Comparison of ENCODE assay signal across 8 cellular contexts in the genomic region with DNA sequence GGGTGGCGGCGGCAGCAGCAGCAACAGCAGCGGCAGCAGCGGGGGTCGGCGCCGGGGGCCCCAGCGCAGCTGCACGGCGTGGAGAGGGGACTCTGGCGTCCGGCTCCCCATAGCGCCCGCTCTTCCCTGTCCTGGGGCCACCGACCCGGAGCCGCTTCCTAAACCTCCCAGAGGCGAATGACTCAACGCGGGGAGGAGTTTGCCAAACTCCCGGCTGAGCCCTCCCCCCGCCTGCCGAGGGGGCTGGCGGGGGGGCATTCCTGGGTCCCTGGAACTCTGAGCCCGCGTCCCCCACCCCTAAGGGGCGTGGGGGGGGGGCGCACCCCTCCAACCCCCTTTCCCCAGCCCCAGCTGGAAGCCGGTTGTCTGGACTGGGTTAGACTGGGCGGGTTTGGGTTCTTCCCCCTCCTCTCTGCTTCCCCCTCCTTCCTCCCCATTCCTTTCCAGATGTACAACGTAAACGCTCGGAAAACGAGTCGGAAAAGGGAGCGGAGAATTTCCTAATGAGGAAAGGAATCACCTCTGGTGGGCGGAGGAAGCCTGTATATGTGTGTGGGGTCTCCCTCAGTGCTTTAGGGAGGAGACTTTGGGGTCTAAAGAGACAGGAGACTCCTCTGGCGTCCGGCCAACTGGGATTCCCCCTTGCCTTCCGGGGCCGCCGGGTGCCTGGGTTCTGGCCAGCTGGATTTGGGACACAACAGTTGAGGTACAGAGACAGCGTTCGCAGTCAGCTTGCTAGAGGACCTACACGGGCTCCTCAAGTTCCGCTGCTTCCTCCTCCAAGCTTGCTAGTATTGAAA. TPM values are rescaled to one million over a fixed set of nuclear protein-coding genes. Genes with fewer than 3 reads are reported as not detected.
DNase-seq lines count a peak whose midpoint lies in the region; ATAC-seq and TF ChIP-seq lines count a peak whose summit lies in the region.

A gene (minus strand): TSS at position 179 of the 800 bp plus-strand sequence. CDS start 68 bp downstream, at position 111.

- peak within 1 kb of the TSS; percentile 80 to 96 (median 91) for H3K4me3 ChIP-seq in esophagus muscularis mucosa
- H3K4me3 ChIP-seq in mucosa of stomach (ENCODE audit: low read length) = peak within 1 kb of the TSS; percentile 41
- peak within 1 kb of the TSS; percentile 77 to 88 (median 87) for H3K4me3 ChIP-seq in thyroid gland (replicated peaks in 1 of 3)

- no peak for ATAC-seq in GM18861 (IDR thresholded peaks at IDR 0.05; ENCODE audit: unreplicated experiment)

- H3K27ac ChIP-seq in esophagus muscularis mucosa (replicated peaks in 1 of 4) (peak within 1 kb of the TSS; percentile 91 to 97 (median 94)), thyroid gland (peak within 1 kb of the TSS; percentile 58 to 89 (median 84))

- 1% methylated on average over 36 of the region's 46 CpGs for WGBS in esophagus muscularis mucosa
- 1 to 2% methylated on average over 15 to 22 of the region's 46 CpGs for WGBS in thyroid gland, 2 donors

- H3K4me1 ChIP-seq in esophagus muscularis mucosa = peaks cover 60 to 84% (median 83%) of the 10 kb centered on the region in 4 donors
- peaks cover 30% of the 10 kb centered on the region for H3K4me1 ChIP-seq in mucosa of stomach (ENCODE audit: control insufficient read depth, insufficient read depth, low read length)
- H3K4me1 ChIP-seq in thyroid gland = peaks cover 6 to 25% of the 10 kb centered on the region in 2 donors

- TF ChIP-seq POLR2A in esophagus muscularis mucosa (IDR thresholded peaks at IDR 0.05; ENCODE audit: low read depth) (peak; percentile 85), thyroid gland (IDR thresholded peaks at IDR 0.05) (peak; percentile 22 to 82)

- H3K9me3 ChIP-seq in esophagus muscularis mucosa (no peaks in the 10 kb centered on the region), mucosa of stomach (ENCODE audit: control insufficient read depth, low read length) (no peaks in the 10 kb centered on the region), thyroid gland (no peaks in the 10 kb centered on the region)

- H3K4me3 Mint-ChIP-seq in activated T-cell treated with anti-CD3 and anti-CD28 coated beads, Interleukin-2, amount 50 U/mL, for 24 hours = peak within 1 kb of the TSS; percentile 92

- no peaks in the 10 kb centered on the region for H3K27me3 ChIP-seq in esophagus muscularis mucosa
- H3K27me3 ChIP-seq in mucosa of stomach (ENCODE audit: control insufficient read depth, insufficient read depth, low read length) = peaks cover 51% of the 10 kb centered on the region
- no peaks in the 10 kb centered on the region for H3K27me3 ChIP-seq in thyroid gland

- H3K4me1 Mint-ChIP-seq in activated T-cell treated with anti-CD3 and anti-CD28 coated beads, Interleukin-2, amount 50 U/mL, for 24 hours (ENCODE audit: low read depth) = peaks cover 54% of the 10 kb centered on the region

- H3K9ac ChIP-seq in mucosa of stomach (ENCODE audit: low read length) = peak within 1 kb of the TSS; percentile 78

- TF ChIP-seq EP300 in esophagus muscularis mucosa (IDR thresholded peaks at IDR 0.05) = peak; percentile 5

- peak within 1 kb of the TSS; percentile 97 for H3K27ac Mint-ChIP-seq in activated T-cell treated with anti-CD3 and anti-CD28 coated beads, Interleukin-2, amount 50 U/mL, for 24 hours

- H3K36me3 Mint-ChIP-seq in activated T-cell treated with anti-CD3 and anti-CD28 coated beads, Interleukin-2, amount 50 U/mL, for 24 hours (ENCODE audit: low read depth) = peaks cover 10% of the 10 kb centered on the region

- intact Hi-C loops in esophagus muscularis mucosa (cut with DNase I) = no loop called here
- intact Hi-C loops in thyroid gland (cut with DNase I) = no loop called here

- no peaks in the 10 kb centered on the region for H3K36me3 ChIP-seq in esophagus muscularis mucosa
- H3K36me3 ChIP-seq in mucosa of stomach (ENCODE audit: control insufficient read depth, insufficient read depth, low read length) = no peaks in the 10 kb centered on the region
- no peaks in the 10 kb centered on the region for H3K36me3 ChIP-seq in thyroid gland

- H3K9me3 Mint-ChIP-seq in activated T-cell treated with anti-CD3 and anti-CD28 coated beads, Interleukin-2, amount 50 U/mL, for 24 hours = no peaks in the 10 kb centered on the region

- no peak for TF ChIP-seq CTCF in esophagus muscularis mucosa (IDR thresholded peaks at IDR 0.05)
- TF ChIP-seq CTCF in thyroid gland (IDR thresholded peaks at IDR 0.05) = no peak

- peak; percentile 77 for DNase-seq in CD1c-positive myeloid dendritic cell (ENCODE audit: extremely low spot score)
- peak; percentile 48 for DNase-seq in LoVo (ENCODE audit: low spot score)
- peak; percentile 63 for DNase-seq in activated T-cell treated with anti-CD3 and anti-CD28 coated beads, Interleukin-2, amount 50 U/mL, for 24 hours
- peak; percentile 96 for DNase-seq in esophagus muscularis mucosa (ENCODE audit: extremely low spot score)
- DNase-seq in thyroid gland = peak; percentile 74 to 83
- no peak for DNase-seq in NCI-H2227 (lab: John Stamatoyannopoulos, UW; ENCODE audit: unreplicated experiment)

- no peaks in the 10 kb centered on the region for H3K27me3 Mint-ChIP-seq in activated T-cell treated with anti-CD3 and anti-CD28 coated beads, Interleukin-2, amount 50 U/mL, for 24 hours

RNA-seq across cellular contexts. Expression of the gene that starts here (rescaled TPM):
- total RNA-seq in esophagus muscularis mucosa (100 to 1,000 TPM; 264 to 785 (median 602) TPM), thyroid gland (10 to 100 TPM; 40.3 to 64.5 (median 51.6) TPM)

Comparison
In these comparisons a context has a peak if more than half of its experiments do, and no peak if none do; other contexts are left out.
1. RNA of the gene that starts here (total RNA-seq): 264 to 785 TPM in esophagus muscularis mucosa; 40.3 to 64.5 TPM in thyroid gland; every median in the first group is over 4 times any median in the second.
2. H3K4me3 ChIP-seq: peak in every context shown above with its lines; median percentile 91 in esophagus muscularis mucosa; 87 in thyroid gland; 41 in mucosa of stomach.